In genomic region chr10:21535494-21535818, GRCh38 we compare ENCODE assay signal across 9 cellular contexts. TPM values are rescaled to one million over a fixed set of nuclear protein-coding genes. Genes with fewer than 3 reads are reported as not detected.
A peak's percentile ranks its signal among the peaks of the same experiment; 100 is the strongest.
DNase-seq lines count a peak whose midpoint lies in the region; ATAC-seq lines count a peak whose summit lies in the region.
"Had no signal": no experiment of that assay in that cellular context is flagged by ENCODE, and none has a peak within 500 bp of the region (broad histone marks: within the 10 kb centered on the region; RNA-seq: fewer than 3 reads in every experiment).

No MANE protein-coding gene starts in this region.

- 56% methylated on average over 7 of the region's 7 CpGs for WGBS in thymus

- peaks cover 21% of the 10 kb centered on the region for H3K36me3 Mint-ChIP-seq in activated CD8-positive, alpha-beta memory T cell treated with anti-CD3 and anti-CD28 coated beads, Interleukin-2, amount 10 ng/mL, durations not matched to agents 7 days and 5 days
- peaks cover 25% of the 10 kb centered on the region for H3K36me3 Mint-ChIP-seq in activated naive CD8-positive, alpha-beta T cell treated with anti-CD3 and anti-CD28 coated beads, Interleukin-2, amount 50 U/mL, for 24 hours (ENCODE audit: low read depth)

- DNase-seq in activated CD8-positive, alpha-beta memory T cell treated with anti-CD3 and anti-CD28 coated beads, Interleukin-2, amount 10 ng/mL, durations not matched to agents 7 days and 5 days: no peak
- no peak for DNase-seq in activated CD8-positive, alpha-beta memory T cell treated with anti-CD3 and anti-CD28 coated beads, Interleukin-2, amount 50 U/mL, for 48 hours
- DNase-seq in activated naive CD8-positive, alpha-beta T cell treated with anti-CD3 and anti-CD28 coated beads, Interleukin-2, amount 50 U/mL, for 24 hours: no peak
- DNase-seq in occipital lobe (lab: John Stamatoyannopoulos, UW) (no peak), NCI-H226 (no peak)
- DNase-seq in effector CD4-positive, alpha-beta T cell: no peak
- DNase-seq: DMS79 had no signal

- peaks cover 6% of the 10 kb centered on the region for H3K36me3 ChIP-seq in thymus (ENCODE audit: control insufficient read depth, insufficient read depth)

- H3K27ac Mint-ChIP-seq in activated CD8-positive, alpha-beta memory T cell treated with anti-CD3 and anti-CD28 coated beads, Interleukin-2, amount 10 ng/mL, durations not matched to agents 7 days and 5 days: peak overlapping the region; percentile 81
- H3K27ac Mint-ChIP-seq in activated naive CD8-positive, alpha-beta T cell treated with anti-CD3 and anti-CD28 coated beads, Interleukin-2, amount 50 U/mL, for 24 hours: peak overlapping the region; percentile 65

- peak overlapping the region; percentile 96 for H3K4me3 ChIP-seq in thymus (ENCODE audit: low read length)

- peaks cover 23% of the 10 kb centered on the region for H3K4me1 Mint-ChIP-seq in activated CD8-positive, alpha-beta memory T cell treated with anti-CD3 and anti-CD28 coated beads, Interleukin-2, amount 10 ng/mL, durations not matched to agents 7 days and 5 days
- H3K4me1 Mint-ChIP-seq in activated naive CD8-positive, alpha-beta T cell treated with anti-CD3 and anti-CD28 coated beads, Interleukin-2, amount 50 U/mL, for 24 hours: peaks cover 24% of the 10 kb centered on the region

- CTCF ChIA-PET in activated CD8-positive, alpha-beta memory T cell treated with anti-CD3 and anti-CD28 coated beads, Interleukin-2, amount 10 ng/mL, durations not matched to agents 7 days and 5 days (lab: Charles Lee): no interaction called here

- no peaks in the 10 kb centered on the region for H3K9me3 ChIP-seq in thymus (ENCODE audit: control insufficient read depth)

- peak overlapping the region; percentile 98 for H3K27ac ChIP-seq in layer of hippocampus (ENCODE audit: low read depth, low read length)
- peak overlapping the region; percentile 53 for H3K27ac ChIP-seq in thymus (ENCODE audit: low read depth)

- no peaks in the 10 kb centered on the region for H3K9me3 Mint-ChIP-seq in activated CD8-positive, alpha-beta memory T cell treated with anti-CD3 and anti-CD28 coated beads, Interleukin-2, amount 10 ng/mL, durations not matched to agents 7 days and 5 days (ENCODE audit: low read depth)
- H3K9me3 Mint-ChIP-seq in activated naive CD8-positive, alpha-beta T cell treated with anti-CD3 and anti-CD28 coated beads, Interleukin-2, amount 50 U/mL, for 24 hours: no peaks in the 10 kb centered on the region

- H3K27me3 Mint-ChIP-seq in activated CD8-positive, alpha-beta memory T cell treated with anti-CD3 and anti-CD28 coated beads, Interleukin-2, amount 10 ng/mL, durations not matched to agents 7 days and 5 days: no peaks in the 10 kb centered on the region
- H3K27me3 Mint-ChIP-seq in activated naive CD8-positive, alpha-beta T cell treated with anti-CD3 and anti-CD28 coated beads, Interleukin-2, amount 50 U/mL, for 24 hours: no peaks in the 10 kb centered on the region

- ATAC-seq in activated CD8-positive, alpha-beta memory T cell treated with anti-CD3 and anti-CD28 coated beads, Interleukin-2, amount 10 ng/mL, durations not matched to agents 7 days and 5 days: no peak
- no peak for ATAC-seq in activated naive CD8-positive, alpha-beta T cell treated with anti-CD3 and anti-CD28 coated beads, Interleukin-2, amount 50 U/mL, for 24 hours

- H3K4me1 ChIP-seq in thymus (ENCODE audit: control insufficient read depth, insufficient read depth, low read length): no peaks in the 10 kb centered on the region

- H3K4me3 Mint-ChIP-seq in activated CD8-positive, alpha-beta memory T cell treated with anti-CD3 and anti-CD28 coated beads, Interleukin-2, amount 10 ng/mL, durations not matched to agents 7 days and 5 days: peak overlapping the region; percentile 71
- peak overlapping the region; percentile 83 for H3K4me3 Mint-ChIP-seq in activated naive CD8-positive, alpha-beta T cell treated with anti-CD3 and anti-CD28 coated beads, Interleukin-2, amount 50 U/mL, for 24 hours

- H3K27me3 ChIP-seq in layer of hippocampus (ENCODE audit: control insufficient read depth, insufficient read depth, low read length) (no peaks in the 10 kb centered on the region), thymus (ENCODE audit: control insufficient read depth, insufficient read depth) (no peaks in the 10 kb centered on the region)

RNA-seq across cellular contexts. Expression of gene MLLT10, which starts 1.4 kb away (rescaled TPM):
- total RNA-seq in activated CD8-positive, alpha-beta memory T cell treated with anti-CD3 and anti-CD28 coated beads, Interleukin-2, amount 10 ng/mL, durations not matched to agents 7 days and 5 days: 10 to 100 TPM; 42.2 to 65.2 TPM
- polyA plus RNA-seq in thymus: 23.0 TPM
- total RNA-seq in occipital lobe: 54.7 TPM

RNA-seq across cellular contexts. Expression of gene SKIDA1, which starts 10.0 kb away (rescaled TPM):
- under 1 TPM; 0.26 to 0.29 TPM for total RNA-seq in activated CD8-positive, alpha-beta memory T cell treated with anti-CD3 and anti-CD28 coated beads, Interleukin-2, amount 10 ng/mL, durations not matched to agents 7 days and 5 days
- polyA plus RNA-seq in thymus: 0.73 TPM
- total RNA-seq in occipital lobe: 9.4 TPM
